ENCODE assay signal across 8 cellular contexts in the genomic region with DNA sequence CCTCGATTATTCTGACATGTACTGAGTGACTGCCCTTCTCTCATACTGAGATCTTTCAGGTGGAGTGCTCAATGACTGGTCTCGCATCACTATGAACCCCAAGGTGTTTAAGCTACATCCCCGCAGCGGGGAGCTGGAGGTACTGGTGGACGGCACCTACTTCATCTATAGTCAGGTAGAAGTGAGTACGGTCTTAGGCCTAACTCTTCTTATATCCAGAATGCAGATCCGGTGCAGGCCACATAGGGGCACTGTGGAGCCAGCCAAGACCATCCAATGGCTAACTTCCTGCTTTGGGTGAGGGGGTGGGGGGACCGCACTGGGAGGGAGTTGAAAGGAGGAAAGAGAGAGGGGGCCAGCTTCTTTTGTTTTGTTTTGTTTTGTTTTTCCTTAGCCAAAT. TPM values are rescaled to one million over a fixed set of nuclear protein-coding genes. Genes with fewer than 3 reads are reported as not detected.
DNase-seq lines count a peak whose midpoint lies in the region; ATAC-seq and TF ChIP-seq lines count a peak whose summit lies in the region.

No MANE protein-coding gene starts in this region.

- intact Hi-C loops in OCI-LY7 (cut with micrococcal nuclease; ENCODE audit: unreplicated experiment): loop anchor here (1.0 to 2.0 kb wide), 2 partner anchors 64 to 99 kb away; a partner anchor contains a TSS

- H3K36me3 ChIP-seq in OCI-LY7 (ENCODE audit: insufficient read depth, low read length): no peaks in the 10 kb centered on the region
- H3K36me3 ChIP-seq in osteoblast (ENCODE audit: insufficient read depth, low read length): no peaks in the 10 kb centered on the region

- H3K4me2 ChIP-seq in OCI-LY7 (ENCODE audit: low read length) (no peak overlapping the region), osteoblast (ENCODE audit: insufficient read depth, low read length) (no peak overlapping the region)

- H3K79me2 ChIP-seq in OCI-LY7 (ENCODE audit: insufficient read depth, low read depth, low read length): no peaks in the 10 kb centered on the region
- no peaks in the 10 kb centered on the region for H3K79me2 ChIP-seq in osteoblast (ENCODE audit: insufficient read depth, low read length)

- no peaks in the 10 kb centered on the region for H3K4me1 ChIP-seq in OCI-LY7 (ENCODE audit: insufficient read depth, low read length, poor library complexity, severe bottlenecking)
- no peaks in the 10 kb centered on the region for H3K4me1 ChIP-seq in osteoblast (ENCODE audit: insufficient read depth, low read length)

- TF ChIP-seq CTCF in OCI-LY7 (conservative IDR thresholded peaks at IDR 0.05; ENCODE audit: low read length): peak; percentile 72
- peak; percentile 65 for TF ChIP-seq CTCF in osteoblast (IDR thresholded peaks at IDR 0.05; ENCODE audit: extremely low read depth, low read depth, low read length)

- H4K20me1 ChIP-seq in OCI-LY7 (ENCODE audit: insufficient read depth, low read length): no peaks in the 10 kb centered on the region
- no peaks in the 10 kb centered on the region for H4K20me1 ChIP-seq in osteoblast (ENCODE audit: insufficient read depth, low read length)

- H3K27me3 ChIP-seq in osteoblast (ENCODE audit: insufficient read depth, low read length): peaks cover 21% of the 10 kb centered on the region

- no TSS peak for BruUV-seq in OCI-LY7 (replicated peaks; lab: Mats Ljungman, UMichigan)

- DNase-seq in stimulated activated CD4-positive, alpha-beta T cell treated with anti-CD3 and anti-CD28 coated beads, Interleukin-12 subunit alpha, Interleukin-12 subunit beta, amount 100 ng/mL, for 48 hours (ENCODE audit: low read depth in 2 of 3, low spot score in 1 of 3): peak; percentile 5 to 27 (median 14)
- DNase-seq in stimulated activated CD4-positive, alpha-beta T cell treated with anti-CD3 and anti-CD28 coated beads, Interleukin-12 subunit alpha, Interleukin-12 subunit beta, amount 100 ng/mL, for 4 hours: no peak
- DNase-seq in OCI-LY7 (ENCODE audit: low spot score) (peak; percentile 39), dermis microvascular lymphatic vessel endothelial cell (ENCODE audit: low read depth in 2 of 2) (peak; percentile 31 to 53), osteoblast (ENCODE audit: insufficient read length, low spot score, missing footprints) (no peak), cerebellum (ENCODE audit: low spot score) (no peak)

- H2AFZ ChIP-seq in OCI-LY7 (ENCODE audit: low read length) (no peak overlapping the region), osteoblast (ENCODE audit: low read length) (no peak overlapping the region)

- CTCF ChIA-PET in OCI-LY7 (lab: Charles Lee; ENCODE audit: unreplicated experiment): interaction anchor here (1.0 kb wide), 1 partner anchor 1204 kb away, joined by 3 read pairs; a partner anchor contains a TSS

- no peak overlapping the region for H3K4me3 ChIP-seq in OCI-LY7 (ENCODE audit: low read depth, low read length, poor library complexity, severe bottlenecking)
- H3K4me3 ChIP-seq in osteoblast (ENCODE audit: insufficient read depth, low read length): no peak overlapping the region

- POLR2A ChIA-PET in OCI-LY7 (lab: Charles Lee): no interaction called here

- H3K27ac ChIP-seq in OCI-LY7 (ENCODE audit: low read depth, low read length, poor library complexity, severe bottlenecking) (no peak overlapping the region), osteoblast (ENCODE audit: low read depth, low read length) (no peak overlapping the region)

- ATAC-seq in HG02623 (IDR thresholded peaks at IDR 0.05; ENCODE audit: unreplicated experiment) (peak; percentile 71), GM21390 (IDR thresholded peaks at IDR 0.05; ENCODE audit: unreplicated experiment) (no peak)

- no peaks in the 10 kb centered on the region for H3K9me3 ChIP-seq in OCI-LY7 (ENCODE audit: low read length)
- H3K9me3 ChIP-seq in osteoblast (ENCODE audit: low read depth, low read length): no peaks in the 10 kb centered on the region

- H3K9me2 ChIP-seq in OCI-LY7 (ENCODE audit: insufficient read depth, low read length): no peaks in the 10 kb centered on the region

RNA-seq across cellular contexts. Expression of a gene that starts 16.4 kb away (rescaled TPM):
- not detected in 2 replicates for total RNA-seq in OCI-LY7 (2014; rRNA removed; shearing (Covaris generic))
- total RNA-seq in OCI-LY7 (2022) (not detected in 2 replicates), dermis microvascular lymphatic vessel endothelial cell (0.38 and 0.51 TPM in 2 replicates), osteoblast (not detected in 2 replicates), cerebellum (not detected)

RNA-seq across cellular contexts. Expression of a gene that starts 28.9 kb away (rescaled TPM):
- not detected in 2 replicates for total RNA-seq in OCI-LY7 (2014; rRNA removed; shearing (Covaris generic))
- total RNA-seq in OCI-LY7 (2022) (not detected in 2 replicates), dermis microvascular lymphatic vessel endothelial cell (not detected in 2 replicates), osteoblast (not detected in 2 replicates), cerebellum (not detected)

Comparison
In these comparisons a context has a peak if more than half of its experiments do, and no peak if none do; other contexts are left out.
1. DNase-seq: peak in stimulated activated CD4-positive, alpha-beta T cell treated with anti-CD3 and anti-CD28 coated beads, Interleukin-12 subunit alpha, Interleukin-12 subunit beta, amount 100 ng/mL, for 48 hours (3 of 3), OCI-LY7 (single experiment) and dermis microvascular lymphatic vessel endothelial cell (2 of 2); none in stimulated activated CD4-positive, alpha-beta T cell treated with anti-CD3 and anti-CD28 coated beads, Interleukin-12 subunit alpha, Interleukin-12 subunit beta, amount 100 ng/mL, for 4 hours (single experiment), osteoblast (single experiment) and cerebellum (single experiment).